20 cellular contexts compared by ENCODE assay signal in genomic region chr4:128665514-128665913, GRCh38.
DNase-seq lines count a peak whose midpoint lies in the region; ATAC-seq and TF ChIP-seq lines count a peak whose summit lies in the region.
"Had no signal": no experiment of that assay in that cellular context is flagged by ENCODE, and none has a peak within 500 bp of the region (broad histone marks: within the 10 kb centered on the region; RNA-seq: fewer than 3 reads in every experiment).

No MANE protein-coding gene starts in this region.

- H3K18ac ChIP-seq in IMR-90 (ENCODE audit: low read depth, low read length): no peak overlapping the region

- no peak overlapping the region for H3K4me3 ChIP-seq in GM23248
- no peak overlapping the region for H3K4me3 ChIP-seq in IMR-90 (ENCODE audit: insufficient read depth, low read depth, low read length)
- H3K4me3 ChIP-seq in fibroblast of the aortic adventitia (ENCODE audit: low read depth, low read length): no peak overlapping the region
- H3K4me3 ChIP-seq: A549; BLaER1 treated with 17β-estradiol and CSF1 and Interleukin-3, amounts not matched to agents 10 nM and 100 nM had no signal

- intact Hi-C loops in IMR-90 (cut with micrococcal nuclease): no loop called here

- no peaks in the 10 kb centered on the region for H3K27me3 ChIP-seq in GM23248 (replicated peaks; ENCODE audit: insufficient read depth)
- no peaks in the 10 kb centered on the region; the same call in 1 of the 2 replicates for H3K27me3 ChIP-seq in IMR-90 (ENCODE audit: control insufficient read depth, insufficient read depth, low read length)
- H3K27me3 ChIP-seq: BE2C; BLaER1 treated with 17β-estradiol and CSF1 and Interleukin-3, amounts not matched to agents 10 nM and 100 nM had no signal

- no peak overlapping the region for H4K8ac ChIP-seq in IMR-90 (ENCODE audit: low read depth in 2 of 2, low read length in 2 of 2)

- H3K36me3 ChIP-seq in GM23248 (ENCODE audit: low read depth): no peaks in the 10 kb centered on the region
- no peaks in the 10 kb centered on the region for H3K36me3 ChIP-seq in IMR-90 (ENCODE audit: control insufficient read depth, insufficient read depth, low read length)
- H3K36me3 ChIP-seq: BE2C; BLaER1 treated with 17β-estradiol and CSF1 and Interleukin-3, amounts not matched to agents 10 nM and 100 nM had no signal

- H2BK5ac ChIP-seq in IMR-90 (ENCODE audit: low read depth, low read length, poor library complexity, severe bottlenecking): no peak overlapping the region

- H4K91ac ChIP-seq in IMR-90 (ENCODE audit: insufficient read depth, low read depth, low read length): no peak overlapping the region

- no peak overlapping the region for H3K56ac ChIP-seq in IMR-90 (ENCODE audit: extremely low read depth, insufficient read depth, low read length)

- no peaks in the 10 kb centered on the region for H3K9me1 ChIP-seq in IMR-90 (ENCODE audit: insufficient read depth, low read length)

- TF ChIP-seq POLR2A in IMR-90 (IDR thresholded peaks at IDR 0.05; ENCODE audit: low read depth, low read length): no peak

- dilution Hi-C loops in IMR-90 (cut with HindIII; ENCODE audit: low sequenced_read_pairs, unreplicated experiment): no loop called here

- POLR2A ChIA-PET in IMR-90 (lab: Charles Lee; ENCODE audit: unreplicated experiment): no interaction called here

- H3K9me3 ChIP-seq in GM23248 (ENCODE audit: low read depth): no peaks in the 10 kb centered on the region
- H3K9me3 ChIP-seq in IMR-90 (ENCODE audit: control insufficient read depth, insufficient read depth, low read length): no peaks in the 10 kb centered on the region
- H3K9me3 ChIP-seq: BE2C had no signal

- H3K27ac ChIP-seq in GM23248 (no peak overlapping the region), IMR-90 (ENCODE audit: insufficient read depth, low read length) (no peak overlapping the region)
- H3K27ac ChIP-seq: A549; BLaER1 treated with 17β-estradiol and CSF1 and Interleukin-3, amounts not matched to agents 10 nM and 100 nM had no signal

- no peaks in the 10 kb centered on the region for H3K79me2 ChIP-seq in GM23248 (ENCODE audit: insufficient read depth)

- H2AK9ac ChIP-seq in IMR-90 (replicated peaks; ENCODE audit: low read depth, low read length, poor library complexity): no peak overlapping the region

- no TSS peak for BruUV-seq in IMR-90 (replicated peaks; lab: Mats Ljungman, UMichigan)

- no peak overlapping the region for H4K5ac ChIP-seq in IMR-90 (ENCODE audit: low read depth, low read length)

- H2BK120ac ChIP-seq in IMR-90 (ENCODE audit: low read depth, low read length): no peak overlapping the region

- no peak for TF ChIP-seq RAD21 in IMR-90 (IDR thresholded peaks at IDR 0.05; ENCODE audit: low read length)

- H3K4me1 ChIP-seq in GM23248 (ENCODE audit: insufficient read depth): peaks cover 7% of the 10 kb centered on the region
- peaks cover 2% of the 10 kb centered on the region; the same call in 1 of the 2 replicates for H3K4me1 ChIP-seq in IMR-90 (ENCODE audit: control insufficient read depth, insufficient read depth, low read length)
- H3K4me1 ChIP-seq: BE2C; BLaER1 treated with 17β-estradiol and CSF1 and Interleukin-3, amounts not matched to agents 10 nM and 100 nM had no signal

- ATAC-seq in IMR-90 (ENCODE audit: low read depth) (no peak), HG02678 (IDR thresholded peaks at IDR 0.05; ENCODE audit: unreplicated experiment) (no peak)
- ATAC-seq: A549 had no signal

- 69 to 79% methylated on average over 2 of the region's 2 CpGs for WGBS in GM23248 (ENCODE audit: low coverage in 1 of 2, low lambda C conversion rate in 2 of 2, missing lambda C conversion rate in 2 of 2), 2 experiments
- no CpG with 5 or more reads among the region's 2 CpGs for WGBS in IMR-90 (ENCODE audit: extremely low coverage in 2 of 2, insufficient read length in 1 of 2), 2 experiments

- H2AK5ac ChIP-seq in IMR-90 (ENCODE audit: low read depth, low read length): no peak overlapping the region

- TF ChIP-seq CTCF in IMR-90 (conservative IDR thresholded peaks at IDR 0.05; ENCODE audit: low read depth, low read length): no peak
- TF ChIP-seq CTCF in fibroblast of the aortic adventitia (IDR thresholded peaks at IDR 0.05; ENCODE audit: insufficient read depth, low read length): no peak

- no peaks in the 10 kb centered on the region for H3K9me2 ChIP-seq in GM23248 (ENCODE audit: insufficient read depth)

- no peaks in the 10 kb centered on the region for H3K79me1 ChIP-seq in IMR-90 (ENCODE audit: low read depth in 1 of 2, low read length in 2 of 2)

- in situ Hi-C loops in GM23248 (cut with MboI) (no loop called here), IMR-90 (cut with MboI; ENCODE audit: low sequenced_read_pairs) (no loop called here)

- DNase-seq in GM23248 (peak; percentile 44), IMR-90 (peak; percentile 20), fibroblast of gingiva (ENCODE audit: low read depth) (peak; percentile 19), fibroblast of the aortic adventitia (ENCODE audit: low read depth) (peak; percentile 12), HT-29 (ENCODE audit: low spot score) (no peak), EL (no peak)
- DNase-seq: 8988T; ACHN; AML-193; BE2C; CD4-positive, alpha-beta T cell; CD8-positive, alpha-beta memory T cell; DMS 273 treated with DMSO at 0.1 percent for 48 hours; DMS79; GF-D8; H7; HCEC 1CT had no signal

- no peak overlapping the region for H3K14ac ChIP-seq in IMR-90 (replicated peaks; ENCODE audit: low read depth, low read length)

- H3K9ac ChIP-seq in GM23248 (no peak overlapping the region), IMR-90 (ENCODE audit: low read depth, low read length) (no peak overlapping the region)
- H3K9ac ChIP-seq: BLaER1 treated with 17β-estradiol and CSF1 and Interleukin-3, amounts not matched to agents 10 nM and 100 nM had no signal

- no peak overlapping the region for H3K4ac ChIP-seq in IMR-90 (ENCODE audit: low read depth, low read length)

- no peak overlapping the region for H3K4me2 ChIP-seq in GM23248 (ENCODE audit: unreplicated experiment)
- no peak overlapping the region for H3K4me2 ChIP-seq in IMR-90 (ENCODE audit: low read depth, low read length)
- H3K4me2 ChIP-seq: A549; BLaER1 treated with 17β-estradiol and CSF1 and Interleukin-3, amounts not matched to agents 10 nM and 100 nM had no signal

- CTCF ChIA-PET in IMR-90 (lab: Yijun Ruan, JAX): no interaction called here

- H2AFZ ChIP-seq in GM23248 (no peak overlapping the region), IMR-90 (replicated peaks; ENCODE audit: low read length, poor library complexity) (no peak overlapping the region)

- H3K23ac ChIP-seq in IMR-90 (ENCODE audit: low read depth, low read length): no peak overlapping the region

- H4K20me1 ChIP-seq in GM23248 (ENCODE audit: insufficient read depth) (no peaks in the 10 kb centered on the region), IMR-90 (ENCODE audit: insufficient read depth, low read length) (no peaks in the 10 kb centered on the region)
- H4K20me1 ChIP-seq: BLaER1 treated with 17β-estradiol and CSF1 and Interleukin-3, amounts not matched to agents 10 nM and 100 nM had no signal

- no peak overlapping the region for H2BK20ac ChIP-seq in IMR-90 (ENCODE audit: low read depth, low read length)

- no peak overlapping the region for H2BK15ac ChIP-seq in IMR-90 (ENCODE audit: low read depth, low read length)

- H3F3A ChIP-seq in GM23248 (ENCODE audit: insufficient read depth): peaks cover 9% of the 10 kb centered on the region

TF ChIP-seq in IMR-90, 13 proteins besides CTCF, POLR2A, EP300 and RAD21:
- TF ChIP-seq BHLHE40 (IDR thresholded peaks at IDR 0.05; ENCODE audit: low read depth, low read length) (no peak), MXI1 (IDR thresholded peaks at IDR 0.05; ENCODE audit: borderline replicate concordance, low read depth, low read length) (no peak), RFX5 (IDR thresholded peaks at IDR 0.05; ENCODE audit: low read depth, low read length) (no peak), FOS (IDR thresholded peaks at IDR 0.05; ENCODE audit: low read depth, low read length) (no peak), NFE2L2 (IDR thresholded peaks at IDR 0.05; ENCODE audit: low read depth, low read length) (no peak), RCOR1 (IDR thresholded peaks at IDR 0.05; ENCODE audit: insufficient replicate concordance, low read length) (no peak), CHD1 (IDR thresholded peaks at IDR 0.05; ENCODE audit: low read depth, low read length) (no peak), MAZ (IDR thresholded peaks at IDR 0.05; ENCODE audit: borderline replicate concordance, low read depth, low read length) (no peak), CEBPB (IDR thresholded peaks at IDR 0.05; ENCODE audit: low read depth, low read length) (no peak), MAFK (IDR thresholded peaks at IDR 0.05; ENCODE audit: low read depth, low read length) (no peak), SMC3 (IDR thresholded peaks at IDR 0.05; ENCODE audit: low read depth, low read length) (no peak)
- TF ChIP-seq, protein P1, sequence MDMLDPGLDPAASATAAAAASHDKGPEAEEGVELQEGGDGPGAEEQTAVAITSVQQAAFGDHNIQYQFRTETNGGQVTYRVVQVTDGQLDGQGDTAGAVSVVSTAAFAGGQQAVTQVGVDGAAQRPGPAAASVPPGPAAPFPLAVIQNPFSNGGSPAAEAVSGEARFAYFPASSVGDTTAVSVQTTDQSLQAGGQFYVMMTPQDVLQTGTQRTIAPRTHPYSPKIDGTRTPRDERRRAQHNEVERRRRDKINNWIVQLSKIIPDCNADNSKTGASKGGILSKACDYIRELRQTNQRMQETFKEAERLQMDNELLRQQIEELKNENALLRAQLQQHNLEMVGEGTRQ (IDR thresholded peaks at IDR 0.05; ENCODE audit: low read depth, low read length): no peak
- TF ChIP-seq, protein P2, sequence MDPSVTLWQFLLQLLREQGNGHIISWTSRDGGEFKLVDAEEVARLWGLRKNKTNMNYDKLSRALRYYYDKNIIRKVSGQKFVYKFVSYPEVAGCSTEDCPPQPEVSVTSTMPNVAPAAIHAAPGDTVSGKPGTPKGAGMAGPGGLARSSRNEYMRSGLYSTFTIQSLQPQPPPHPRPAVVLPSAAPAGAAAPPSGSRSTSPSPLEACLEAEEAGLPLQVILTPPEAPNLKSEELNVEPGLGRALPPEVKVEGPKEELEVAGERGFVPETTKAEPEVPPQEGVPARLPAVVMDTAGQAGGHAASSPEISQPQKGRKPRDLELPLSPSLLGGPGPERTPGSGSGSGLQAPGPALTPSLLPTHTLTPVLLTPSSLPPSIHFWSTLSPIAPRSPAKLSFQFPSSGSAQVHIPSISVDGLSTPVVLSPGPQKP (IDR thresholded peaks at IDR 0.05; ENCODE audit: borderline replicate concordance, low read depth, low read length): no peak

Comparison
In these comparisons a context has a peak if more than half of its experiments do, and no peak if none do; other contexts are left out.
1. DNase-seq: peak in GM23248 (single experiment), IMR-90 (single experiment), fibroblast of gingiva (single experiment) and fibroblast of the aortic adventitia (single experiment); none in HT-29 (single experiment) and EL (single experiment).